ENCODE assay signal across 20 cellular contexts in the genomic region with DNA sequence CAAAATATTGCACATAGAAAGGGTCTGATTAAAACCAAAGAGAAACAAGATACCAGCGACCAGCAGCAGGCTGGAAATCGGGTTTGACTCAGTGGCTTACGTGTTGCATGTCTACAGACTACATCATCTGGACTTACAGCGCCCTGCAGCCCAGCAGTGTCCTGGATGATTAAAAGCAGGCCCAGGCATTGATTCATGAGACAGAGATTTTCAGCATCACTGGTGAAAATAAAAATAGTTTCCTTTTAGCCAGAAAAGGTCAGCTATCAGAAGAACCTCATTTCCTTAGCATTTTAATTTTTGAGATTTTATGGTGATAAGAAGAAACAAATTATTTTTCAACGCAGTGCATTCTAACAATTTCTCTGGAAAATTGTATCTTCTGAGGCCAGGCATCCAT.
DNase-seq lines count a peak whose midpoint lies in the region; ATAC-seq and TF ChIP-seq lines count a peak whose summit lies in the region.
"Had no signal": no experiment of that assay in that cellular context is flagged by ENCODE, and none has a peak within 500 bp of the region (broad histone marks: within the 10 kb centered on the region; RNA-seq: fewer than 3 reads in every experiment).

No MANE protein-coding gene starts in this region.

- 66% methylated on average over 5 of the region's 5 CpGs for WGBS in esophagus muscularis mucosa

- no peak overlapping the region for H2AFZ ChIP-seq in osteoblast (ENCODE audit: low read length)

- H3K27me3 Mint-ChIP-seq in CD4-positive, alpha-beta T cell, result no peaks in the 10 kb centered on the region
- H3K27me3 Mint-ChIP-seq: progenitor cell of endocrine pancreas had no signal

- POLR2A ChIA-PET in CD4-positive, alpha-beta T cell (lab: Charles Lee), result interaction anchor here (0.8 kb wide), 1 partner anchor 17 kb away, joined by 3 read pairs; no protein-coding TSS in a partner anchor

- H3K79me2 ChIP-seq in osteoblast (ENCODE audit: insufficient read depth, low read length), result no peaks in the 10 kb centered on the region

- no peaks in the 10 kb centered on the region for H4K20me1 ChIP-seq in osteoblast (ENCODE audit: insufficient read depth, low read length)

- H3K9me3 ChIP-seq in osteoblast (ENCODE audit: low read depth, low read length), result no peaks in the 10 kb centered on the region
- no peaks in the 10 kb centered on the region for H3K9me3 ChIP-seq in CD4-positive, alpha-beta T cell (ENCODE audit: control insufficient read depth, low read length)
- H3K9me3 ChIP-seq in esophagus muscularis mucosa, result no peaks in the 10 kb centered on the region
- H3K9me3 ChIP-seq: gastrocnemius medialis had no signal

- TF ChIP-seq EP300 in esophagus muscularis mucosa (IDR thresholded peaks at IDR 0.05), result no peak

- H3K4me1 Mint-ChIP-seq in CD4-positive, alpha-beta T cell (ENCODE audit: low read depth), result peaks cover 26% of the 10 kb centered on the region

- intact Hi-C loops in CD4-positive, alpha-beta T cell (cut with DNase I, micrococcal nuclease), result no loop called here
- intact Hi-C loops in esophagus muscularis mucosa (cut with DNase I), result no loop called here

- H3K4me3 ChIP-seq in AG09309 (ENCODE audit: control insufficient read depth, low read depth, low read length) (no peak overlapping the region), osteoblast (ENCODE audit: insufficient read depth, low read length) (no peak overlapping the region), esophagus muscularis mucosa (no peak overlapping the region)
- H3K4me3 ChIP-seq: gastrocnemius medialis had no signal

- peaks cover 32% of the 10 kb centered on the region for H3K4me1 ChIP-seq in osteoblast (ENCODE audit: insufficient read depth, low read length)
- H3K4me1 ChIP-seq in esophagus muscularis mucosa, result peaks cover 20 to 34% (median 31%) of the 10 kb centered on the region in 4 donors

- CTCF ChIA-PET in CD4-positive, alpha-beta T cell (lab: Charles Lee), result no interaction called here

- H3K9me3 Mint-ChIP-seq in CD4-positive, alpha-beta T cell, result no peaks in the 10 kb centered on the region
- H3K9me3 Mint-ChIP-seq: CD8-positive, alpha-beta memory T cell; natural killer cell treated with Interleukin-12 subunit alpha and Interleukin-12 subunit beta and Interleukin-15 and Interleukin-18, amount 100 ng/mL, for 72 hours had no signal

- peak; percentile 80 for DNase-seq in AG09309 (ENCODE audit: low read depth)
- peak; percentile 86 for DNase-seq in M059J (ENCODE audit: low read depth)
- peak; percentile 82 for DNase-seq in fibroblast of gingiva (ENCODE audit: low read depth)
- DNase-seq in osteoblast (ENCODE audit: insufficient read length, low spot score, missing footprints), result peak; percentile 88
- DNase-seq in CD4-positive, alpha-beta T cell, result no peak
- DNase-seq in esophagus muscularis mucosa (ENCODE audit: extremely low spot score), result no peak
- DNase-seq in nucleus accumbens (lab: John Stamatoyannopoulos, UW), result no peak
- DNase-seq: CD8-positive, alpha-beta memory T cell; DND-41; gastrocnemius medialis; mesendoderm; NCI-H1436 treated with DMSO at 0.1 percent for 48 hours; NCI-H2171 treated with DMSO at 0.1 percent for 48 hours; OCI-M1; SHP77; stimulated activated naive CD8-positive, alpha-beta T cell treated with anti-CD3 and anti-CD28 coated beads, Interleukin-15, amount 100 ng/mL, for 72 hours had no signal

- no peaks in the 10 kb centered on the region for H3K36me3 Mint-ChIP-seq in CD4-positive, alpha-beta T cell (ENCODE audit: low read depth)
- H3K36me3 Mint-ChIP-seq: natural killer cell treated with Interleukin-12 subunit alpha and Interleukin-12 subunit beta and Interleukin-15 and Interleukin-18, amount 100 ng/mL, for 72 hours had no signal

- TF ChIP-seq POLR2A in esophagus muscularis mucosa (IDR thresholded peaks at IDR 0.05; ENCODE audit: low read depth), result no peak

- H3K27me3 ChIP-seq in osteoblast (ENCODE audit: insufficient read depth, low read length) (no peaks in the 10 kb centered on the region), esophagus muscularis mucosa (no peaks in the 10 kb centered on the region)
- no peaks in the 10 kb centered on the region for H3K27me3 ChIP-seq in CD4-positive, alpha-beta T cell (ENCODE audit: control insufficient read depth, insufficient read depth, low read length)
- H3K27me3 ChIP-seq: gastrocnemius medialis had no signal

- TF ChIP-seq CTCF in AG09309 (IDR thresholded peaks at IDR 0.05; ENCODE audit: control insufficient read depth, insufficient read depth, low read depth, low read length, missing control alignments) (no peak), osteoblast (IDR thresholded peaks at IDR 0.05; ENCODE audit: extremely low read depth, low read depth, low read length) (no peak), esophagus muscularis mucosa (IDR thresholded peaks at IDR 0.05) (no peak)
- TF ChIP-seq CTCF in CD4-positive, alpha-beta T cell (IDR thresholded peaks at IDR 0.05), result no peak

- peak overlapping the region; percentile 6 for H3K4me2 ChIP-seq in osteoblast (ENCODE audit: insufficient read depth, low read length)

- H3K4me3 Mint-ChIP-seq in CD4-positive, alpha-beta T cell, result no peak overlapping the region
- H3K4me3 Mint-ChIP-seq: CD8-positive, alpha-beta memory T cell; natural killer cell treated with Interleukin-12 subunit alpha and Interleukin-12 subunit beta and Interleukin-15 and Interleukin-18, amount 100 ng/mL, for 72 hours; stimulated activated naive CD8-positive, alpha-beta T cell treated with anti-CD3 and anti-CD28 coated beads, Interleukin-15, amount 100 ng/mL, for 72 hours; T-helper 1 cell treated with Interleukin-12 subunit alpha and Interleukin-12 subunit beta and Interleukin-4 antibody, amounts not matched to agents 30 μg/mL and 1 μg/mL, for 36 hours had no signal

- no peak for ATAC-seq in CD4-positive, alpha-beta T cell (ENCODE audit: poor library complexity)
- no peak for ATAC-seq in HG03439 (IDR thresholded peaks at IDR 0.05; ENCODE audit: unreplicated experiment)
- ATAC-seq: gastrocnemius medialis; natural killer cell treated with Interleukin-12 subunit alpha and Interleukin-12 subunit beta and Interleukin-15 and Interleukin-18, amount 100 ng/mL, for 72 hours; stimulated activated naive CD8-positive, alpha-beta T cell treated with anti-CD3 and anti-CD28 coated beads, Interleukin-15, amount 100 ng/mL, for 72 hours had no signal

- no peak overlapping the region for H3K27ac Mint-ChIP-seq in CD4-positive, alpha-beta T cell
- H3K27ac Mint-ChIP-seq: CD8-positive, alpha-beta memory T cell; natural killer cell treated with Interleukin-12 subunit alpha and Interleukin-12 subunit beta and Interleukin-15 and Interleukin-18, amount 100 ng/mL, for 72 hours; progenitor cell of endocrine pancreas; stimulated activated naive CD8-positive, alpha-beta T cell treated with anti-CD3 and anti-CD28 coated beads, Interleukin-15, amount 100 ng/mL, for 72 hours; T-helper 1 cell treated with Interleukin-12 subunit alpha and Interleukin-12 subunit beta and Interleukin-4 antibody, amounts not matched to agents 30 μg/mL and 1 μg/mL, for 36 hours had no signal

- peak overlapping the region; percentile 61 for H3K27ac ChIP-seq in osteoblast (ENCODE audit: low read depth, low read length)
- H3K27ac ChIP-seq in CD4-positive, alpha-beta T cell (ENCODE audit: low read depth, low read length), result no peak overlapping the region
- no peak overlapping the region for H3K27ac ChIP-seq in esophagus muscularis mucosa (replicated peaks in 1 of 4)
- H3K27ac ChIP-seq: gastrocnemius medialis had no signal

- no peaks in the 10 kb centered on the region for H3K36me3 ChIP-seq in osteoblast (ENCODE audit: insufficient read depth, low read length)
- H3K36me3 ChIP-seq in esophagus muscularis mucosa, result no peaks in the 10 kb centered on the region
- H3K36me3 ChIP-seq: gastrocnemius medialis had no signal

Comparison
In these comparisons a context has a peak if more than half of its experiments do, and no peak if none do; other contexts are left out.
1. DNase-seq: peak in AG09309 (single experiment), M059J (single experiment), fibroblast of gingiva (single experiment) and osteoblast (single experiment); none in CD4-positive, alpha-beta T cell (0 of 10), esophagus muscularis mucosa (single experiment) and nucleus accumbens (0 of 56).